Comparison of ENCODE assay signal across 18 cellular contexts in the genomic region with DNA sequence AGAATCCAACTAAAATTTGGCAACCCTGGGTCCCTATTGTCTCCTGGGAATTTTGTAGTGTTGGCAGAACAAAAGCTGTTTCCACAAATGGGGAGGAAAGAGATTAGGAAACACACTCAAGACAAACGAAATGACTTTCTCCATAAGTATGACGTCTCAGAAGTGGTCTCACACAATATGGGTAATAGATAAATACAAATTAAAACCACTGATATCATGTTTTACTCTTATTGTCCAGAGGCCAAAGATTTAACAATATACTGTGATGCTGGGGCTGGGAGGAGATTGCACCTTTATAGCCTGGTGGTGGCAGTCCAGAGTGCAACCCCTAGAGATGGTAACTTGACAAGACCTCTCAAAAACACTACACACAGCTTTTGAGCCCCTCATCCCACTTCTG. TPM values are rescaled to one million over a fixed set of nuclear protein-coding genes. Genes with fewer than 3 reads are reported as not detected.
DNase-seq lines count a peak whose midpoint lies in the region; ATAC-seq and TF ChIP-seq lines count a peak whose summit lies in the region.
"Had no signal": no experiment of that assay in that cellular context is flagged by ENCODE, and none has a peak within 500 bp of the region (broad histone marks: within the 10 kb centered on the region; RNA-seq: fewer than 3 reads in every experiment).

No MANE protein-coding gene starts in this region.

- H3K27ac Mint-ChIP-seq in T-helper 2 cell treated with Interferon-gamma antibody and Interleukin-4, amounts not matched to agents 5 μg/mL and 100 μg/mL, for 36 hours: no peak overlapping the region

- intact Hi-C loops in left ventricle myocardium inferior (cut with micrococcal nuclease): no loop called here

- no peak overlapping the region for H3K4me3 ChIP-seq in left ventricle myocardium inferior
- H3K4me3 ChIP-seq: MG63 had no signal

- DNase-seq in T-helper 2 cell treated with Interferon-gamma antibody and Interleukin-4, amounts not matched to agents 5 μg/mL and 100 μg/mL, for 36 hours (ENCODE audit: low spot score): peak; percentile 0
- no peak for DNase-seq in T-helper 2 cell
- DNase-seq in caudate nucleus (lab: John Stamatoyannopoulos, UW): no peak
- DNase-seq in left ventricle myocardium inferior: no peak
- DNase-seq in substantia nigra (lab: John Stamatoyannopoulos, UW): no peak
- no peak for DNase-seq in medulla oblongata (ENCODE audit: extremely low spot score)
- DNase-seq in DMS153 treated with DMSO at 0.1 percent for 48 hours (lab: John Stamatoyannopoulos, UW; ENCODE audit: unreplicated experiment): no peak
- DNase-seq: 8988T; activated naive CD4-positive, alpha-beta T cell treated with anti-CD3 and anti-CD28 coated beads, Interleukin-2, amount 50 U/mL, for 16 hours; CD4-positive, alpha-beta memory T cell; erythroblast; MG63; NCI-H2029; NCI-H526 treated with DMSO at 0.1 percent for 48 hours; stimulated activated naive CD8-positive, alpha-beta T cell treated with anti-CD3 and anti-CD28 coated beads, Interleukin-15, amount 100 ng/mL, for 72 hours; WERI-Rb-1 had no signal

- no peaks in the 10 kb centered on the region for H3K9me3 Mint-ChIP-seq in T-helper 2 cell treated with Interferon-gamma antibody and Interleukin-4, amounts not matched to agents 5 μg/mL and 100 μg/mL, for 36 hours
- H3K9me3 Mint-ChIP-seq: stimulated activated naive CD8-positive, alpha-beta T cell treated with anti-CD3 and anti-CD28 coated beads, Interleukin-15, amount 100 ng/mL, for 72 hours had no signal

- H3K36me3 ChIP-seq in left ventricle myocardium inferior: peaks cover 19% of the 10 kb centered on the region

- H3K27me3 ChIP-seq in left ventricle myocardium inferior (ENCODE audit: low read depth): no peaks in the 10 kb centered on the region
- H3K27me3 ChIP-seq: MG63 had no signal

- H3K4me1 Mint-ChIP-seq in T-helper 2 cell treated with Interferon-gamma antibody and Interleukin-4, amounts not matched to agents 5 μg/mL and 100 μg/mL, for 36 hours (ENCODE audit: low read depth): peaks cover 59% of the 10 kb centered on the region

- peak; percentile 37 for TF ChIP-seq CTCF in left ventricle myocardium inferior (IDR thresholded peaks at IDR 0.05; ENCODE audit: borderline replicate concordance)

- ATAC-seq in HG02798 (IDR thresholded peaks at IDR 0.05; ENCODE audit: poor library complexity, unreplicated experiment): no peak
- ATAC-seq: HCT116; stimulated activated naive CD8-positive, alpha-beta T cell treated with anti-CD3 and anti-CD28 coated beads, Interleukin-15, amount 100 ng/mL, for 72 hours had no signal

- no peaks in the 10 kb centered on the region for H3K27me3 Mint-ChIP-seq in T-helper 2 cell treated with Interferon-gamma antibody and Interleukin-4, amounts not matched to agents 5 μg/mL and 100 μg/mL, for 36 hours (ENCODE audit: low read depth)
- H3K27me3 Mint-ChIP-seq: CD4-positive, alpha-beta memory T cell; stimulated activated naive CD8-positive, alpha-beta T cell treated with anti-CD3 and anti-CD28 coated beads, Interleukin-15, amount 100 ng/mL, for 72 hours had no signal

- H3K4me1 ChIP-seq in left ventricle myocardium inferior: peaks cover 98% of the 10 kb centered on the region

- no peak overlapping the region for H3K4me3 Mint-ChIP-seq in T-helper 2 cell treated with Interferon-gamma antibody and Interleukin-4, amounts not matched to agents 5 μg/mL and 100 μg/mL, for 36 hours
- H3K4me3 Mint-ChIP-seq: CD4-positive, alpha-beta memory T cell; stimulated activated naive CD8-positive, alpha-beta T cell treated with anti-CD3 and anti-CD28 coated beads, Interleukin-15, amount 100 ng/mL, for 72 hours had no signal

- H3K9me3 ChIP-seq in left ventricle myocardium inferior (replicated peaks): no peaks in the 10 kb centered on the region
- H3K9me3 ChIP-seq: MG63 had no signal

- H3K36me3 Mint-ChIP-seq in T-helper 2 cell treated with Interferon-gamma antibody and Interleukin-4, amounts not matched to agents 5 μg/mL and 100 μg/mL, for 36 hours (ENCODE audit: low read depth): peaks cover 52% of the 10 kb centered on the region

- H3K27ac ChIP-seq in caudate nucleus (ENCODE audit: low read depth, low read length) (peak overlapping the region; percentile 31), left ventricle myocardium inferior (replicated peaks) (peak overlapping the region; percentile 74), substantia nigra (ENCODE audit: low read depth, low read length, poor library complexity, severe bottlenecking) (peak overlapping the region; percentile 59)
- H3K27ac ChIP-seq: WERI-Rb-1 had no signal

RNA-seq across cellular contexts. Expression of gene FKBP1A, which starts 18.6 kb away (rescaled TPM):
- 124 TPM for total RNA-seq in left ventricle myocardium inferior

RNA-seq across cellular contexts. Expression of gene SDCBP2, which starts 45.3 kb away (rescaled TPM):
- total RNA-seq in left ventricle myocardium inferior: 2.2 TPM
